In genomic region chr17:17648762-17649161, GRCh38 we compare ENCODE assay signal across 32 cellular contexts. TPM values are rescaled to one million over a fixed set of nuclear protein-coding genes. Genes with fewer than 3 reads are reported as not detected.
DNase-seq lines count a peak whose midpoint lies in the region; ATAC-seq and TF ChIP-seq lines count a peak whose summit lies in the region.
"Had no signal": no experiment of that assay in that cellular context is flagged by ENCODE, and none has a peak within 500 bp of the region (broad histone marks: within the 10 kb centered on the region; RNA-seq: fewer than 3 reads in every experiment).

No MANE protein-coding gene starts in this region.

- DNase-seq in EH (ENCODE audit: low read depth) (peak; percentile 42), fibroblast of the aortic adventitia (ENCODE audit: low read depth) (peak; percentile 77), smooth muscle cell (lab: John Stamatoyannopoulos, UW; ENCODE audit: unreplicated experiment) (no peak), foreskin melanocyte (no peak)
- DNase-seq: activated CD4-positive, alpha-beta T cell treated with anti-CD3 and anti-CD28 coated beads for 48 hours; activated effector memory CD4-positive, alpha-beta T cell treated with Interleukin-2 at 50 U/mL for 16 hours; activated T-cell treated with anti-CD3 and anti-CD28 coated beads, Interleukin-2, amount 50 U/mL, for 1 hour; anterior cingulate cortex; colonic mucosa; effector memory CD4-positive, alpha-beta T cell; EL; gastrocnemius medialis; hippocampal formation; immature natural killer cell; KBM-7; NCI-H1092 treated with DMSO at 0.1 percent for 48 hours; NCI-H1694 treated with DMSO at 0.1 percent for 48 hours; NCI-H446 treated with DMSO at 0.1 percent for 48 hours; right cardiac atrium; SIG-M5; stimulated activated CD4-positive, alpha-beta T cell treated with anti-CD3 and anti-CD28 coated beads, Interleukin-12 subunit alpha, Interleukin-12 subunit beta, amount 100 ng/mL, for 4 hours; stimulated activated CD4-positive, alpha-beta T cell treated with anti-CD3 and anti-CD28 coated beads, Interleukin-2, amount 100 ng/mL, for 48 hours; T1000 had no signal

- no peak overlapping the region for H3K4me3 ChIP-seq in fibroblast of the aortic adventitia (ENCODE audit: low read depth, low read length)
- H3K4me3 ChIP-seq in smooth muscle cell, result no peak overlapping the region
- H3K4me3 ChIP-seq: breast epithelium, colonic mucosa, gastrocnemius medialis, tibial nerve had no signal

- no peaks in the 10 kb centered on the region for H3K4me1 ChIP-seq in smooth muscle cell (ENCODE audit: low read depth)
- H3K4me1 ChIP-seq: breast epithelium, colonic mucosa, gastrocnemius medialis, tibial nerve had no signal

- H3K9me3 ChIP-seq in smooth muscle cell (replicated peaks; ENCODE audit: low read depth), result no peaks in the 10 kb centered on the region
- H3K9me3 ChIP-seq: colonic mucosa, gastrocnemius medialis had no signal

- no peaks in the 10 kb centered on the region for H4K20me1 ChIP-seq in smooth muscle cell (ENCODE audit: low read depth)

- H3K27ac ChIP-seq in smooth muscle cell (ENCODE audit: low read depth), result peak overlapping the region; percentile 16
- H3K27ac ChIP-seq: breast epithelium, C4-2B, colonic mucosa, epithelial cell of prostate, gastrocnemius medialis, tibial nerve, VCaP had no signal

- H2AFZ ChIP-seq in smooth muscle cell (ENCODE audit: low read depth), result peak overlapping the region; percentile 21

- no peaks in the 10 kb centered on the region for H3K79me2 ChIP-seq in smooth muscle cell (ENCODE audit: low read depth)

- H3K9ac ChIP-seq in smooth muscle cell (ENCODE audit: low read depth), result no peak overlapping the region

- no peak for TF ChIP-seq CTCF in fibroblast of the aortic adventitia (IDR thresholded peaks at IDR 0.05; ENCODE audit: insufficient read depth, low read length)
- no peak for TF ChIP-seq CTCF in smooth muscle cell (IDR thresholded peaks at IDR 0.05; ENCODE audit: borderline replicate concordance, insufficient read depth, poor library complexity, severe bottlenecking)

- 4% methylated on average over 7 of the region's 7 CpGs for WGBS in smooth muscle cell (ENCODE audit: low lambda C conversion rate)

- ATAC-seq in SK-N-SH treated with all-trans-retinoic acid at 6 μM for 48 hours (peak; percentile 65), GM18907 (IDR thresholded peaks at IDR 0.05; ENCODE audit: unreplicated experiment) (no peak), GM21515 (IDR thresholded peaks at IDR 0.05; ENCODE audit: unreplicated experiment) (no peak)
- ATAC-seq: activated naive CD4-positive, alpha-beta T cell treated with anti-CD3 and anti-CD28 coated beads, Interleukin-2, amount 50 U/mL, for 72 hours; gastrocnemius medialis; right cardiac atrium had no signal

- peak overlapping the region; percentile 18 for H3K4me2 ChIP-seq in smooth muscle cell

- H3F3A ChIP-seq in smooth muscle cell (ENCODE audit: low read depth), result peaks cover 4% of the 10 kb centered on the region

- no peaks in the 10 kb centered on the region for H3K36me3 ChIP-seq in smooth muscle cell (ENCODE audit: low read depth)
- H3K36me3 ChIP-seq: breast epithelium, colonic mucosa, gastrocnemius medialis, tibial nerve had no signal

- H3K27me3 ChIP-seq in smooth muscle cell (ENCODE audit: low read depth), result no peaks in the 10 kb centered on the region
- H3K27me3 ChIP-seq: breast epithelium, colonic mucosa, gastrocnemius medialis, tibial nerve had no signal

TF ChIP-seq in SK-N-SH treated with all-trans-retinoic acid at 6 μM for 48 hours, 23 proteins besides CTCF, POLR2A, EP300 and RAD21:
- TF ChIP-seq ARNTL (CRISPR knock-in tag; IDR thresholded peaks at IDR 0.05; ENCODE audit: borderline replicate concordance, low read depth), result no peak
- TF ChIP-seq CSDC2 (CRISPR knock-in tag; IDR thresholded peaks at IDR 0.05), result no peak
- TF ChIP-seq OSR1 (CRISPR knock-in tag; IDR thresholded peaks at IDR 0.05), result no peak
- TF ChIP-seq ZC3H10 (CRISPR knock-in tag; IDR thresholded peaks at IDR 0.05), result no peak
- no peak for TF ChIP-seq ZFP3 (CRISPR knock-in tag; IDR thresholded peaks at IDR 0.05)
- TF ChIP-seq SNAI2 (CRISPR knock-in tag; IDR thresholded peaks at IDR 0.05), result no peak
- TF ChIP-seq ZNF565 (CRISPR knock-in tag; conservative IDR thresholded peaks at IDR 0.05; ENCODE audit: low read depth), result no peak

RNA-seq across cellular contexts. Expression of gene RAI1, which starts 32.5 kb away (rescaled TPM):
- total RNA-seq in fibroblast of the aortic adventitia (ENCODE audit: low replicate concordance) (7.5 and 9.1 TPM in 2 replicates), smooth muscle cell (11.1 and 12.2 TPM in 2 replicates)
- 17.6 and 19.2 TPM in 2 replicates for polyA plus RNA-seq in smooth muscle cell

RNA-seq across cellular contexts. Expression of gene PEMT, which starts 57.3 kb away (rescaled TPM):
- total RNA-seq in fibroblast of the aortic adventitia (ENCODE audit: low replicate concordance), result 9.0 and 28.4 TPM in 2 replicates
- 39.0 and 43.8 TPM in 2 replicates for total RNA-seq in smooth muscle cell
- polyA plus RNA-seq in smooth muscle cell, result 69.4 and 69.9 TPM in 2 replicates

Comparison
In these comparisons a context has a peak if more than half of its experiments do, and no peak if none do; other contexts are left out.
1. DNase-seq: peak in EH (single experiment) and fibroblast of the aortic adventitia (single experiment); none in smooth muscle cell (single experiment) and foreskin melanocyte (single experiment).